In the genomic region with DNA sequence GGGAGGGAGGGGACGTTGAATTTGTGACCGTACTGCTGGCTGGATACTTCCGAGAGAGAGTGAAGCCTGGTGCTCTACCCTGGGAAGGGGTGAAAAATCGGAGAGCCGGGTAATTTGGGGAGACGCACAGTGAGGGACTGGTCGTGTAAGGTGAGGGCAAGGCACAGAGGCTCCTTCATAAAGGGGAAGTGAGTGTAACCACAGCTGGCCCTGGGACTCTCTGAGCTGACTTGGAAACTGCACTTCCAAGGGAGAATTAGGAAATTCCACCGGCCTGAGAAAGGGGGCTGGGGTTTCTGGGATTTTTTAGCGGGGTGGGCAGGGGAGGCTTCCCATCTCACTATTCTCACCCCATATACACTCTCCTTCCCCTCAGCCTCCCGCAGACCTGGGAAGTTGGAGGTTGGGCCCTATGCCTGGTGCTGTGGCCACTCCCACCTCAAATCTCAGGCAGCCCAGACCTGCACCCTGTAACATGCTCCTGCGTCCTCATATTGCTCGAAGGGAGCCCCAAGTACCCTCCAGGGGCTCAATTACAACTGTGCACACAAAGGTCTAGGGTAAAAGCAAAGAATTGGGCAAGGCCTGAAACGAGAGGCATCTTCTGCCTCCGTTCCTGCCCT, we compare ENCODE assay signal across 8 cellular contexts.
A peak's percentile ranks its signal among the peaks of the same experiment; 100 is the strongest.
DNase-seq lines count a peak whose midpoint lies in the region; ATAC-seq and TF ChIP-seq lines count a peak whose summit lies in the region.

No MANE protein-coding gene starts in this region.

- H3K4me2 ChIP-seq in BLaER1 = peak overlapping the region; percentile 94
- peak overlapping the region; percentile 82 for H3K4me2 ChIP-seq in OCI-LY3 (ENCODE audit: low read length)

- H2AFZ ChIP-seq in OCI-LY3 (ENCODE audit: low read depth, low read length) = peak overlapping the region; percentile 75

- H3K36me3 ChIP-seq in BLaER1 (peaks cover 40% of the 10 kb centered on the region), OCI-LY3 (replicated peaks; ENCODE audit: low read depth, low read length) (no peaks in the 10 kb centered on the region)

- H3K27ac ChIP-seq in BLaER1 (peak overlapping the region; percentile 84), OCI-LY3 (ENCODE audit: low read length) (no peak overlapping the region)

- TF ChIP-seq CTCF in OCI-LY3 (IDR thresholded peaks at IDR 0.05; ENCODE audit: low read depth, low read length) (no peak), epithelial cell of esophagus (IDR thresholded peaks at IDR 0.05; ENCODE audit: insufficient read depth, low read depth, low read length, missing control alignments) (no peak)

- ATAC-seq in natural killer cell treated with Interleukin-12 subunit alpha and Interleukin-12 subunit beta and Interleukin-15 and Interleukin-18, amount 100 ng/mL, for 72 hours = no peak

- no peaks in the 10 kb centered on the region for H3K36me3 Mint-ChIP-seq in natural killer cell treated with Interleukin-12 subunit alpha and Interleukin-12 subunit beta and Interleukin-15 and Interleukin-18, amount 100 ng/mL, for 72 hours

- DNase-seq in epithelial cell of esophagus (ENCODE audit: low read depth) = no peak
- no peak for DNase-seq in natural killer cell treated with Interleukin-12 subunit alpha and Interleukin-12 subunit beta and Interleukin-15 and Interleukin-18, amount 100 ng/mL, for 72 hours (ENCODE audit: low spot score)
- no peak for DNase-seq in DMS 273 treated with DMSO at 0.1 percent for 48 hours (lab: John Stamatoyannopoulos, UW)
- no peak for DNase-seq in NCI-H1105 (lab: John Stamatoyannopoulos, UW)
- DNase-seq in stimulated activated CD4-positive, alpha-beta T cell treated with anti-CD3 and anti-CD28 coated beads, Interleukin-2, amount 100 ng/mL, for 48 hours = no peak
- DNase-seq in DMS53 (lab: John Stamatoyannopoulos, UW) = no peak

- H3K27me3 ChIP-seq in BLaER1 (no peaks in the 10 kb centered on the region), OCI-LY3 (ENCODE audit: low read depth, low read length) (peaks cover 61% of the 10 kb centered on the region)

- peak overlapping the region; percentile 88 for H3K4me3 ChIP-seq in BLaER1
- H3K4me3 ChIP-seq in OCI-LY3 (ENCODE audit: low read length) = peak overlapping the region; percentile 78
- H3K4me3 ChIP-seq in epithelial cell of esophagus (ENCODE audit: low read length) = peak overlapping the region; percentile 76

- peaks cover 74% of the 10 kb centered on the region for H4K20me1 ChIP-seq in BLaER1
- H4K20me1 ChIP-seq in OCI-LY3 (ENCODE audit: insufficient read depth, low read length) = no peaks in the 10 kb centered on the region

- H3K27me3 Mint-ChIP-seq in natural killer cell treated with Interleukin-12 subunit alpha and Interleukin-12 subunit beta and Interleukin-15 and Interleukin-18, amount 100 ng/mL, for 72 hours = peaks cover 35 to 48% of the 10 kb centered on the region in 2 donors

- no peaks in the 10 kb centered on the region for H3K9me3 Mint-ChIP-seq in natural killer cell treated with Interleukin-12 subunit alpha and Interleukin-12 subunit beta and Interleukin-15 and Interleukin-18, amount 100 ng/mL, for 72 hours

- H3K4me1 Mint-ChIP-seq in natural killer cell treated with Interleukin-12 subunit alpha and Interleukin-12 subunit beta and Interleukin-15 and Interleukin-18, amount 100 ng/mL, for 72 hours (ENCODE audit: low read depth in 2 of 2) = peaks cover 0 to 7% of the 10 kb centered on the region in 2 donors

- peaks cover 58% of the 10 kb centered on the region for H3K4me1 ChIP-seq in BLaER1
- H3K4me1 ChIP-seq in OCI-LY3 (ENCODE audit: low read length) = peaks cover 27% of the 10 kb centered on the region

- H3K79me2 ChIP-seq in OCI-LY3 (ENCODE audit: low read length) = no peaks in the 10 kb centered on the region

- H3K9ac ChIP-seq in BLaER1 (peak overlapping the region; percentile 88), OCI-LY3 (ENCODE audit: low read length) (peak overlapping the region; percentile 44)

- H3K4me3 Mint-ChIP-seq in natural killer cell treated with Interleukin-12 subunit alpha and Interleukin-12 subunit beta and Interleukin-15 and Interleukin-18, amount 100 ng/mL, for 72 hours = peak overlapping the region; percentile 58

- H3K27ac Mint-ChIP-seq in natural killer cell treated with Interleukin-12 subunit alpha and Interleukin-12 subunit beta and Interleukin-15 and Interleukin-18, amount 100 ng/mL, for 72 hours = peak overlapping the region in 1 of 2 donors; percentile 29

- no peaks in the 10 kb centered on the region for H3K9me3 ChIP-seq in BLaER1
- no peaks in the 10 kb centered on the region for H3K9me3 ChIP-seq in OCI-LY3 (ENCODE audit: insufficient read depth, low read length)
